Comparison of ENCODE assay signal across 9 cellular contexts in the genomic region with DNA sequence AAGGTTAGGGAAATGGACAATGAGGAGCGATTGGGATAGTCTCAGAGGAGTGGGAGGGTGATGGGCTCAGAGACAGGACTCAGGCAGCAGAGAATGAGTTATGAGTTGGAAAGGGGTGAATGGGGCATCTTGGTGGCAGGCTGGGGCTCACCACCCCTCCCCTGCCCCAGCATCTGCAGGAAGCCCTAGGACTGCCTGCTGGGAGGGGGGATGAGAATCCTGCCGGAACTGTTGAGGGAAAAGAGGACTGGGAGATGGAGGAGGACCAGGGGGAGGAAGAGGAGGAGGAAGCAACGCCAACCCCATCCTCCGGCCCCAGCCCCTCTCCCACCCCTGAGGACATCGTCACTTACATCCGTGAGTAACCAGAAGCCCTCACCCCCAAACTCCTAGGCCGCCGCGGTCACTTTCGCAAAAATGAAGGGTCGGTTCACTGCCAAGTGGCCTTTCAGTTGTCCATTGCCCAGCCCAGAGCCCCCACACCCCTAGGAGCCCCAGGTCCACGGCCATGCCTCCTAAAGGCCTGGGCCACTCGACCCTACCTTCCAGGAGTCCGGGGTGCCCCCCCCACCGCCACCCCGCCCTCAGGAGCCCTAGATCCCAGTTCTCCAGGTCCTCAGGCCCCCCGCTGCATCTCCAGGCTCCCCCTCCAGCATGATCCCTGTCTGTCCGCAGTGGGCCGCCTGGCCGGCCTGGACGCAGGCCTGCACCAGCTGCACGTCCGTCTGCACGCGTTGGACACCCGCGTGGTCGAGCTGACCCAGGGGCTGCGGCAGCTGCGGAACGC. TPM values are rescaled to one million over a fixed set of nuclear protein-coding genes. Genes with fewer than 3 reads are reported as not detected.
DNase-seq lines count a peak whose midpoint lies in the region; ATAC-seq, FAIRE-seq and TF ChIP-seq lines count a peak whose summit lies in the region.
"Had no signal": no experiment of that assay in that cellular context is flagged by ENCODE, and none has a peak within 500 bp of the region (broad histone marks: within the 10 kb centered on the region; RNA-seq: fewer than 3 reads in every experiment).

No MANE protein-coding gene starts in this region.

- no peak for TF ChIP-seq CTCF in kidney (IDR thresholded peaks at IDR 0.05; ENCODE audit: borderline replicate concordance, extremely low read depth, insufficient read depth)

- no peaks in the 10 kb centered on the region for H3K36me3 ChIP-seq in kidney (ENCODE audit: control insufficient read depth in 1 of 2, insufficient read depth in 2 of 2, low read length in 2 of 2)
- no peaks in the 10 kb centered on the region for H3K36me3 ChIP-seq in subcutaneous abdominal adipose tissue (ENCODE audit: control insufficient read depth in 5 of 5, insufficient read depth in 5 of 5, low read length in 5 of 5)

- H3K4me1 ChIP-seq in kidney (ENCODE audit: control insufficient read depth in 1 of 2, insufficient read depth in 1 of 2, low read depth in 1 of 2, low read length in 2 of 2) (peaks cover 0 to 15% of the 10 kb centered on the region in 2 donors), subcutaneous abdominal adipose tissue (ENCODE audit: control insufficient read depth in 5 of 5, insufficient read depth in 5 of 5, low read length in 5 of 5) (peaks cover 0 to 40% (median 33%) of the 10 kb centered on the region in 5 donors)

- H3K27me3 ChIP-seq in subcutaneous abdominal adipose tissue (ENCODE audit: control insufficient read depth in 5 of 5, insufficient read depth in 4 of 5, low read length in 5 of 5) = peaks cover 25 to 54% (median 42%) of the 10 kb centered on the region in 5 donors

- H3K9me3 Mint-ChIP-seq in T-helper 2 cell treated with Interferon-gamma antibody and Interleukin-4, amounts not matched to agents 5 μg/mL and 100 μg/mL, for 36 hours = no peaks in the 10 kb centered on the region
- no peaks in the 10 kb centered on the region for H3K9me3 Mint-ChIP-seq in activated T-helper 2 cell treated with anti-CD3 and anti-CD28 coated beads, Interferon-gamma antibody, Interleukin-2, Interleukin-4, amounts not matched to agents 10 μg/mL and 5 μg/mL and 100 μg/mL, durations not matched to agents 14 hours and 24 hours and 36 hours

- H3K9me3 ChIP-seq in kidney (ENCODE audit: control insufficient read depth in 1 of 2, low read length in 2 of 2) (no peaks in the 10 kb centered on the region), subcutaneous abdominal adipose tissue (ENCODE audit: control insufficient read depth in 5 of 5, low read length in 5 of 5) (no peaks in the 10 kb centered on the region)

- H3K27me3 Mint-ChIP-seq in T-helper 2 cell treated with Interferon-gamma antibody and Interleukin-4, amounts not matched to agents 5 μg/mL and 100 μg/mL, for 36 hours (ENCODE audit: low read depth) = peaks cover 42% of the 10 kb centered on the region
- H3K27me3 Mint-ChIP-seq in activated T-helper 2 cell treated with anti-CD3 and anti-CD28 coated beads, Interferon-gamma antibody, Interleukin-2, Interleukin-4, amounts not matched to agents 10 μg/mL and 5 μg/mL and 100 μg/mL, durations not matched to agents 14 hours and 24 hours and 36 hours (ENCODE audit: low read depth) = peaks cover 39% of the 10 kb centered on the region

- no peak for ATAC-seq in GM21576 (IDR thresholded peaks at IDR 0.05; ENCODE audit: unreplicated experiment)

- DNase-seq in T-helper 2 cell treated with Interferon-gamma antibody and Interleukin-4, amounts not matched to agents 5 μg/mL and 100 μg/mL, for 36 hours (ENCODE audit: low spot score) = no peak
- no peak for DNase-seq in T-helper 2 cell
- no peak for DNase-seq in activated T-helper 2 cell treated with anti-CD3 and anti-CD28 coated beads, Interferon-gamma antibody, Interleukin-2, Interleukin-4, amounts not matched to agents 10 μg/mL and 5 μg/mL and 100 μg/mL, durations not matched to agents 14 hours and 24 hours and 36 hours (ENCODE audit: low spot score)
- no peak for DNase-seq in kidney
- DNase-seq in cerebellar cortex (ENCODE audit: low spot score) = no peak
- DNase-seq in LoVo (ENCODE audit: low spot score) = no peak

- H3K4me3 ChIP-seq in kidney (ENCODE audit: low read length in 2 of 2) (peak overlapping the region; percentile 65 to 68), subcutaneous abdominal adipose tissue (ENCODE audit: low read depth in 1 of 5, low read length in 5 of 5) (peak overlapping the region in 4 of 5 donors; percentile 70 to 81 (median 73))

- H3K4me1 Mint-ChIP-seq in T-helper 2 cell treated with Interferon-gamma antibody and Interleukin-4, amounts not matched to agents 5 μg/mL and 100 μg/mL, for 36 hours (ENCODE audit: low read depth) = peaks cover 22% of the 10 kb centered on the region
- peaks cover 20% of the 10 kb centered on the region for H3K4me1 Mint-ChIP-seq in activated T-helper 2 cell treated with anti-CD3 and anti-CD28 coated beads, Interferon-gamma antibody, Interleukin-2, Interleukin-4, amounts not matched to agents 10 μg/mL and 5 μg/mL and 100 μg/mL, durations not matched to agents 14 hours and 24 hours and 36 hours (ENCODE audit: low read depth)

- no peak for FAIRE-seq in kidney (lab: Jason Lieb, UNC)

- no peaks in the 10 kb centered on the region for H3K36me3 Mint-ChIP-seq in T-helper 2 cell treated with Interferon-gamma antibody and Interleukin-4, amounts not matched to agents 5 μg/mL and 100 μg/mL, for 36 hours (ENCODE audit: low read depth)
- H3K36me3 Mint-ChIP-seq in activated T-helper 2 cell treated with anti-CD3 and anti-CD28 coated beads, Interferon-gamma antibody, Interleukin-2, Interleukin-4, amounts not matched to agents 10 μg/mL and 5 μg/mL and 100 μg/mL, durations not matched to agents 14 hours and 24 hours and 36 hours (ENCODE audit: low read depth) = peaks cover 4% of the 10 kb centered on the region

- H3K27ac ChIP-seq in kidney (ENCODE audit: low read depth in 2 of 2, low read length in 2 of 2) = peak overlapping the region; percentile 11 to 47
- no peak overlapping the region for H3K27ac ChIP-seq in subcutaneous abdominal adipose tissue (ENCODE audit: low read depth, low read length)

- intact Hi-C loops in activated T-helper 2 cell treated with anti-CD3 and anti-CD28 coated beads, Interferon-gamma antibody, Interleukin-2, Interleukin-4, amounts not matched to agents 10 μg/mL and 5 μg/mL and 100 μg/mL, durations not matched to agents 14 hours and 24 hours and 36 hours (cut with micrococcal nuclease) = loop anchor here (1.0 kb wide), 1 partner anchor 59 kb away; no protein-coding TSS in a partner anchor
- intact Hi-C loops in kidney (cut with DNase I) = no loop called here

- H3K27ac Mint-ChIP-seq in T-helper 2 cell treated with Interferon-gamma antibody and Interleukin-4, amounts not matched to agents 5 μg/mL and 100 μg/mL, for 36 hours = no peak overlapping the region
- H3K27ac Mint-ChIP-seq in activated T-helper 2 cell treated with anti-CD3 and anti-CD28 coated beads, Interferon-gamma antibody, Interleukin-2, Interleukin-4, amounts not matched to agents 10 μg/mL and 5 μg/mL and 100 μg/mL, durations not matched to agents 14 hours and 24 hours and 36 hours = no peak overlapping the region

- H3K4me3 Mint-ChIP-seq in T-helper 2 cell treated with Interferon-gamma antibody and Interleukin-4, amounts not matched to agents 5 μg/mL and 100 μg/mL, for 36 hours = peak overlapping the region; percentile 92
- peak overlapping the region; percentile 86 for H3K4me3 Mint-ChIP-seq in activated T-helper 2 cell treated with anti-CD3 and anti-CD28 coated beads, Interferon-gamma antibody, Interleukin-2, Interleukin-4, amounts not matched to agents 10 μg/mL and 5 μg/mL and 100 μg/mL, durations not matched to agents 14 hours and 24 hours and 36 hours (ENCODE audit: low read depth)

- H3K9ac ChIP-seq in kidney (ENCODE audit: low read length in 2 of 2) (peak overlapping the region in 1 of 2 donors; percentile 34), subcutaneous abdominal adipose tissue (ENCODE audit: low read length in 5 of 5) (peak overlapping the region in 4 of 5 donors; percentile 12 to 50 (median 14))

RNA-seq across cellular contexts. Expression of a gene that starts 0.8 kb away (rescaled TPM):
- 1.2 and 1.7 TPM in 2 replicates for total RNA-seq in activated T-helper 2 cell treated with anti-CD3 and anti-CD28 coated beads, Interferon-gamma antibody, Interleukin-2, Interleukin-4, amounts not matched to agents 10 μg/mL and 5 μg/mL and 100 μg/mL, durations not matched to agents 14 hours and 24 hours and 36 hours
- total RNA-seq in kidney = 9.6 TPM
- polyA plus RNA-seq in kidney (ENCODE audit: insufficient read depth, low read depth, low replicate concordance) = 24.5 TPM

RNA-seq across cellular contexts. Expression of a gene that starts 4.3 kb away (rescaled TPM):
- not detected in 2 replicates for total RNA-seq in activated T-helper 2 cell treated with anti-CD3 and anti-CD28 coated beads, Interferon-gamma antibody, Interleukin-2, Interleukin-4, amounts not matched to agents 10 μg/mL and 5 μg/mL and 100 μg/mL, durations not matched to agents 14 hours and 24 hours and 36 hours
- 0.35 TPM for total RNA-seq in kidney
- polyA plus RNA-seq in kidney (ENCODE audit: insufficient read depth, low read depth, low replicate concordance) = 0.24 TPM

RNA-seq across cellular contexts. Expression of a gene that starts 46.3 kb away (rescaled TPM):
- total RNA-seq in activated T-helper 2 cell treated with anti-CD3 and anti-CD28 coated beads, Interferon-gamma antibody, Interleukin-2, Interleukin-4, amounts not matched to agents 10 μg/mL and 5 μg/mL and 100 μg/mL, durations not matched to agents 14 hours and 24 hours and 36 hours = not detected in 2 replicates
- total RNA-seq in kidney = not detected
- polyA plus RNA-seq in kidney (ENCODE audit: insufficient read depth, low read depth, low replicate concordance) = not detected
- total RNA-seq: renal cortical epithelial cell had no signal
